ENCODE assay signal across 8 cellular contexts in the genomic region with DNA sequence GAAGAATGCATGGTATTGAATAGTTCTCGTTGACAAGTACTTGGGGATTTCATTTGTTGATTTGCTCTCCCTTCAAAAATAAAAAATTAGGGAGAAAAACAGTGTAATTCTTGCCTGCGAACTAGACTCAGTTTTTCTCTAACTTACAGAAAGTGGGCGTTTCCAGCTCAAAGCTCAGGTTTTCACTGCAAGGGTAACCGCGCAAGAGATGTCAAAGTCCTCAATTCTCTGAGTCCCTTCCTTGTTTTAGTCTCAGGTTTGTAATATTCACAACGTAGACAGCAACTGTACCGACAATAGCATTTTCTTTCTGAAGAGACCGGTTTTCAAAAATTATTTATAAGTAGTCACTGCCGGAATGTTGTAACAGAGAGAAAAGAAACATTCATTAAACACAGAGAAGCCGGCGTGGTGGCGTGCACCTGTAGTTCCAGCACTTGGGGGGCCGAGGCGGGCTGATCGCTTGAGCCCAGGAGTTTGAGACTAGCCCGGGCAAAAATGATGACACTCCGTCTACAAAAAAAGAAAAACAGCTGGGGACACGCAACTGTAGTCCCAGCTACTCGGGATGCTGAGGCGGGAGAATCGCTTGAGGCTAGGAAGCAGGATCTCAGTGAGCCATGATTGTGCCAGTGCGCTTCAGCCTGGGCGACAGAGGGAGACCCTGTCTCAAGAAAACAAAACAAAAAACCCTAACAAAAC. TPM values are rescaled to one million over a fixed set of nuclear protein-coding genes. Genes with fewer than 3 reads are reported as not detected.
DNase-seq lines count a peak whose midpoint lies in the region; ATAC-seq, FAIRE-seq and TF ChIP-seq lines count a peak whose summit lies in the region.

No MANE protein-coding gene starts in this region.

- WGBS in liver: 24% methylated on average over 23 of the region's 23 CpGs

- H3K4me3 ChIP-seq in right atrium auricular region (peak overlapping the region; percentile 66 to 79), ascending aorta (peak overlapping the region; percentile 67 to 85), liver (ENCODE audit: low read depth in 1 of 3, low read length in 3 of 3) (peak overlapping the region; percentile 75 to 81 (median 80)), upper lobe of right lung (peak overlapping the region; percentile 77)

- no peak for FAIRE-seq in D721Med (lab: Jason Lieb, UNC)

- H3K9ac ChIP-seq in liver (ENCODE audit: low read depth in 1 of 2, low read length in 2 of 2): peak overlapping the region; percentile 15 to 39

- H3K27me3 ChIP-seq in right atrium auricular region (no peaks in the 10 kb centered on the region), ascending aorta (no peaks in the 10 kb centered on the region), liver (ENCODE audit: control insufficient read depth in 4 of 4, insufficient read depth in 4 of 4, low read length in 3 of 4) (peaks cover 0 to 1% (median 0%) of the 10 kb centered on the region in 4 donors), upper lobe of right lung (no peaks in the 10 kb centered on the region)

- peak overlapping the region; percentile 36 to 79 for H3K27ac ChIP-seq in right atrium auricular region
- peak overlapping the region in 1 of 2 donors; percentile 78 for H3K27ac ChIP-seq in ascending aorta
- H3K27ac ChIP-seq in liver (ENCODE audit: low read depth in 1 of 2, low read length in 2 of 2): no peak overlapping the region
- H3K27ac ChIP-seq in upper lobe of right lung: peak overlapping the region; percentile 82

- no peak for TF ChIP-seq RAD21 in liver (IDR thresholded peaks at IDR 0.05)

- ATAC-seq in Right ventricle myocardium inferior (no peak), upper lobe of right lung (no peak), HG03097 (IDR thresholded peaks at IDR 0.05; ENCODE audit: low FRiP score, unreplicated experiment) (no peak)

- intact Hi-C loops in Right ventricle myocardium inferior (cut with DNase I) (loop anchor here (2.0 to 5.0 kb wide), 2 partner anchors 81 to 153 kb away; a partner anchor contains a TSS), ascending aorta (cut with DNase I) (loop anchor here (2.0 to 10.0 kb wide), 3 partner anchors 63 to 601 kb away; a partner anchor contains a TSS), upper lobe of right lung (cut with DNase I) (no loop called here)

- H3K4me1 ChIP-seq in right atrium auricular region (peaks cover 0 to 16% of the 10 kb centered on the region in 2 donors), ascending aorta (peaks cover 0 to 6% of the 10 kb centered on the region in 2 donors), liver (ENCODE audit: control insufficient read depth in 4 of 4, insufficient read depth in 4 of 4, low read length in 3 of 4) (peaks cover 5 to 20% (median 8%) of the 10 kb centered on the region in 4 donors), upper lobe of right lung (peaks cover 9% of the 10 kb centered on the region)

- DNase-seq in right atrium auricular region (ENCODE audit: low spot score) (no peak), Right ventricle myocardium inferior (ENCODE audit: missing footprints) (no peak), ascending aorta (ENCODE audit: low spot score in 2 of 2) (no peak), upper lobe of right lung (no peak), D721Med (ENCODE audit: insufficient read length, low spot score) (no peak)
- DNase-seq in activated CD8-positive, alpha-beta memory T cell treated with anti-CD3 and anti-CD28 coated beads, Interleukin-2, amount 50 U/mL, for 48 hours: no peak

- TF ChIP-seq CTCF in right atrium auricular region (IDR thresholded peaks at IDR 0.05) (no peak), ascending aorta (IDR thresholded peaks at IDR 0.05) (no peak), liver (IDR thresholded peaks at IDR 0.05; ENCODE audit: low read depth, low read length, missing input control) (no peak), upper lobe of right lung (IDR thresholded peaks at IDR 0.05) (no peak), D721Med (IDR thresholded peaks at IDR 0.05; ENCODE audit: insufficient read depth, missing control alignments) (no peak)

- H3K36me3 ChIP-seq in right atrium auricular region (peaks cover 10% of the 10 kb centered on the region), ascending aorta (peaks cover 0 to 15% of the 10 kb centered on the region in 2 donors), liver (ENCODE audit: control insufficient read depth in 4 of 4, insufficient read depth in 3 of 4, low read depth in 1 of 4, low read length in 3 of 4) (peaks cover 2 to 4% (median 3%) of the 10 kb centered on the region in 4 donors), upper lobe of right lung (peaks cover 14% of the 10 kb centered on the region)

- no peaks in the 10 kb centered on the region for H3K9me3 ChIP-seq in right atrium auricular region
- H3K9me3 ChIP-seq in ascending aorta: no peaks in the 10 kb centered on the region
- no peaks in the 10 kb centered on the region for H3K9me3 ChIP-seq in liver (ENCODE audit: control insufficient read depth in 4 of 4, low read length in 3 of 4)
- no peaks in the 10 kb centered on the region for H3K9me3 ChIP-seq in upper lobe of right lung

TF ChIP-seq in liver, 16 proteins besides CTCF, POLR2A, EP300 and RAD21:
- TF ChIP-seq RXRA (IDR thresholded peaks at IDR 0.05) (no peak), HNF4A (conservative IDR thresholded peaks at IDR 0.05) (peak; percentile 21 to 33)
- TF ChIP-seq, protein P1, sequence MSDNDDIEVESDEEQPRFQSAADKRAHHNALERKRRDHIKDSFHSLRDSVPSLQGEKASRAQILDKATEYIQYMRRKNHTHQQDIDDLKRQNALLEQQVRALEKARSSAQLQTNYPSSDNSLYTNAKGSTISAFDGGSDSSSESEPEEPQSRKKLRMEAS (IDR thresholded peaks at IDR 0.05): no peak

RNA-seq across cellular contexts. Expression of a gene that starts 0.8 kb away (rescaled TPM):
- 1 to 10 TPM; 7.4 to 7.9 TPM for total RNA-seq in right atrium auricular region
- total RNA-seq in Right ventricle myocardium inferior: 9.3 TPM
- total RNA-seq in ascending aorta: 1.7 TPM
- total RNA-seq in liver: 1 to 10 TPM; 6.7 to 7.4 TPM
- 1 to 10 TPM; 2.1 to 2.4 TPM for polyA plus RNA-seq in liver
- total RNA-seq in upper lobe of right lung: 10.2 TPM

Comparison
In these comparisons a context has a peak if more than half of its experiments do, and no peak if none do; other contexts are left out.
1. H3K27ac ChIP-seq: peak in right atrium auricular region (2 of 2) and upper lobe of right lung (single experiment); none in liver (0 of 2).
2. Peak in every context shown above with its lines, with median percentiles within 50 percentile points of each other: H3K4me3 ChIP-seq.